In genomic region chr17:82869536-82869935, GRCh38 we compare ENCODE assay signal across 15 cellular contexts. TPM values are rescaled to one million over a fixed set of nuclear protein-coding genes. Genes with fewer than 3 reads are reported as not detected.
DNase-seq lines count a peak whose midpoint lies in the region; FAIRE-seq and TF ChIP-seq lines count a peak whose summit lies in the region.
"Had no signal": no experiment of that assay in that cellular context is flagged by ENCODE, and none has a peak within 500 bp of the region (broad histone marks: within the 10 kb centered on the region; RNA-seq: fewer than 3 reads in every experiment).

No MANE protein-coding gene starts in this region.

- POLR2A ChIA-PET in A673 (lab: Charles Lee; ENCODE audit: low non-redundant PET) = interaction anchor here (0.7 kb wide), 1 partner anchor 15 kb away, joined by 3 read pairs; no protein-coding TSS in a partner anchor

- no peak for TF ChIP-seq CTCF in DOHH2 (IDR thresholded peaks at IDR 0.05; ENCODE audit: low read depth, low read length, poor library complexity, severe bottlenecking)
- TF ChIP-seq CTCF in kidney (IDR thresholded peaks at IDR 0.05; ENCODE audit: borderline replicate concordance, extremely low read depth, insufficient read depth) = no peak
- no peak for TF ChIP-seq CTCF in spleen (IDR thresholded peaks at IDR 0.05 in 8 of 11, conservative IDR thresholded peaks at IDR 0.05 in 3 of 11)
- TF ChIP-seq CTCF in GM10266 (IDR thresholded peaks at IDR 0.05; ENCODE audit: control insufficient read depth, insufficient read depth, low read depth, missing control alignments) = no peak
- TF ChIP-seq CTCF in A673 (conservative IDR thresholded peaks at IDR 0.05; ENCODE audit: low read depth, low read length) = no peak

- H3K9me3 ChIP-seq in DOHH2 (ENCODE audit: control insufficient read depth, insufficient read depth, low read length) (no peaks in the 10 kb centered on the region), kidney (ENCODE audit: control insufficient read depth in 1 of 2, low read length in 2 of 2) (no peaks in the 10 kb centered on the region), spleen (no peaks in the 10 kb centered on the region), A673 (ENCODE audit: low read depth, low read length, poor library complexity, severe bottlenecking) (no peaks in the 10 kb centered on the region)

- H3K9me2 ChIP-seq in DOHH2 (replicated peaks; ENCODE audit: control insufficient read depth, low read length) = no peaks in the 10 kb centered on the region

- CTCF ChIA-PET in A673 (lab: Charles Lee) = no interaction called here

- H3K27me3 ChIP-seq in DOHH2 (ENCODE audit: control insufficient read depth, low read length) (no peaks in the 10 kb centered on the region), spleen (replicated peaks in 1 of 7) (no peaks in the 10 kb centered on the region), A673 (replicated peaks; ENCODE audit: insufficient read depth, low read depth, low read length, poor library complexity) (no peaks in the 10 kb centered on the region)

- no peak overlapping the region for H3K9ac ChIP-seq in kidney (ENCODE audit: low read length in 2 of 2)

- no peak for FAIRE-seq in kidney (lab: Jason Lieb, UNC)

- intact Hi-C loops in kidney (cut with DNase I) = no loop called here
- intact Hi-C loops in spleen (cut with DNase I; ENCODE audit: low total_unique reads) = no loop called here
- intact Hi-C loops in A673 (cut with micrococcal nuclease; ENCODE audit: unreplicated experiment) = no loop called here

- H4K20me1 ChIP-seq in DOHH2 (ENCODE audit: control insufficient read depth, insufficient read depth, low read depth, low read length) = 0 out of 2 replicates have a peak, but pooled peaks cover 7% of the 10 kb centered on the region

- TF ChIP-seq POLR2A in spleen (IDR thresholded peaks at IDR 0.05) = no peak

- peaks cover 11% of the 10 kb centered on the region for H3F3A ChIP-seq in DOHH2 (ENCODE audit: control insufficient read depth, insufficient read depth)

- 83 to 92% (median 89%) methylated on average over 10 to 11 of the region's 11 CpGs for WGBS in spleen, 5 donors

- no peak overlapping the region for H3K27ac ChIP-seq in DOHH2 (ENCODE audit: low read depth, low read length)
- H3K27ac ChIP-seq in kidney (ENCODE audit: low read depth in 2 of 2, low read length in 2 of 2) = no peak overlapping the region
- no peak overlapping the region for H3K27ac ChIP-seq in spleen
- no peak overlapping the region for H3K27ac ChIP-seq in A673 (ENCODE audit: low read depth, low read length, poor library complexity, severe bottlenecking)

- H3K79me2 ChIP-seq in DOHH2 (ENCODE audit: control insufficient read depth, low read length) = peaks cover 65% of the 10 kb centered on the region

- peaks cover 30% of the 10 kb centered on the region for H3K36me3 ChIP-seq in DOHH2 (ENCODE audit: control insufficient read depth, low read length)
- peaks cover 3 to 10% of the 10 kb centered on the region in 2 donors for H3K36me3 ChIP-seq in kidney (ENCODE audit: control insufficient read depth in 1 of 2, insufficient read depth in 2 of 2, low read length in 2 of 2)
- H3K36me3 ChIP-seq in spleen = peaks cover 0 to 59% (median 26%) of the 10 kb centered on the region in 6 donors
- peaks cover 13% of the 10 kb centered on the region for H3K36me3 ChIP-seq in A673 (ENCODE audit: insufficient read depth, low read length, poor library complexity, severe bottlenecking)

- H3K4me3 ChIP-seq in DOHH2 (ENCODE audit: low read length) (peak overlapping the region; percentile 32; the same call in 1 of the 2 replicates), kidney (ENCODE audit: low read length in 2 of 2) (no peak overlapping the region), spleen (no peak overlapping the region), A673 (ENCODE audit: low read depth, low read length, poor library complexity, severe bottlenecking) (no peak overlapping the region)

- H3K4me1 ChIP-seq in DOHH2 (ENCODE audit: control insufficient read depth, low read length) = peaks cover 80% of the 10 kb centered on the region
- peaks cover 0 to 5% of the 10 kb centered on the region in 2 donors for H3K4me1 ChIP-seq in kidney (ENCODE audit: control insufficient read depth in 1 of 2, insufficient read depth in 1 of 2, low read depth in 1 of 2, low read length in 2 of 2)
- peaks cover 18 to 91% (median 63%) of the 10 kb centered on the region in 6 donors for H3K4me1 ChIP-seq in spleen
- peaks cover 17% of the 10 kb centered on the region for H3K4me1 ChIP-seq in A673 (ENCODE audit: insufficient read depth, low read length, poor library complexity, severe bottlenecking)

- DNase-seq in NCI-H526 treated with DMSO at 0.1 percent for 48 hours (lab: John Stamatoyannopoulos, UW) (peak; percentile 73), kidney (peak; percentile 49), spleen (peak; percentile 64), midbrain (lab: John Stamatoyannopoulos, UW) (no peak), GM10266 (ENCODE audit: extremely low spot score) (no peak), A673 (ENCODE audit: low spot score) (no peak)
- DNase-seq: DMS 273 treated with DMSO at 0.1 percent for 48 hours, EL, HCEC 1CT, NCI-H2029 treated with DMSO at 0.1 percent for 48 hours, NCI-H510A, OCI-M1 had no signal

- peak overlapping the region; percentile 79 for H3K4me2 ChIP-seq in DOHH2 (ENCODE audit: low read length)

- no TSS peak for BruUV-seq in A673 (replicated peaks; lab: Mats Ljungman, UMichigan)

RNA-seq across cellular contexts. Expression of gene ZNF750, which starts 29.7 kb away (rescaled TPM):
- total RNA-seq in kidney = 0.25 TPM
- 0.30 TPM for polyA plus RNA-seq in kidney (ENCODE audit: insufficient read depth, low read depth, low replicate concordance)
- under 1 TPM in 2 of 7 donors, not detected in 5; 0.12 to 0.13 TPM for total RNA-seq in spleen
- under 1 TPM; 0.05 to 0.16 (median 0.15) TPM for polyA plus RNA-seq in spleen
- total RNA-seq in A673 (2021) = not detected in 2 replicates
- polyA plus RNA-seq: AG04450, BJ had no signal

Comparison
In these comparisons a context has a peak if more than half of its experiments do, and no peak if none do; other contexts are left out.
1. DNase-seq: peak in NCI-H526 treated with DMSO at 0.1 percent for 48 hours (single experiment), kidney (single experiment) and spleen (single experiment); none in midbrain (single experiment), GM10266 (single experiment) and A673 (single experiment).